In genomic region chr2:235092433-235092832, GRCh38 we compare ENCODE assay signal across 29 cellular contexts.
"Had no signal": no experiment of that assay in that cellular context is flagged by ENCODE, and none has a peak within 500 bp of the region (broad histone marks: within the 10 kb centered on the region; RNA-seq: fewer than 3 reads in every experiment).

No MANE protein-coding gene starts in this region.

- DNase-seq: activated CD4-positive, alpha-beta memory T cell treated with anti-CD3 and anti-CD28 coated beads, Interleukin-2, amount 10 ng/mL, durations not matched to agents 7 days and 5 days; activated CD4-positive, alpha-beta T cell treated with anti-CD3 and anti-CD28 coated beads for 36 hours; activated CD4-positive, alpha-beta T cell treated with anti-CD3 and anti-CD28 coated beads, Interleukin-2, amount 10 ng/mL, durations not matched to agents 24 days and 14 days; activated CD4-positive, CD25-positive, alpha-beta regulatory T cell; activated CD4-positive, CD25-positive, alpha-beta regulatory T cell treated with anti-CD3 and anti-CD28 coated beads, Interleukin-2, amount 50 U/mL, for 72 hours; activated gamma-delta T cell; activated naive CD4-positive, alpha-beta T cell; activated naive CD4-positive, alpha-beta T cell treated with anti-CD3 and anti-CD28 coated beads, Interleukin-2, amount 10 ng/mL, durations not matched to agents 7 days and 5 days; activated T-cell treated with anti-CD3 and anti-CD28 coated beads, Interleukin-2, amount 50 U/mL, for 1 hour; activated T-cell treated with anti-CD3 and anti-CD28 coated beads, Interleukin-2, amount 50 U/mL, for 48 hours; amniotic stem cell; anterior cingulate cortex; brain microvascular endothelial cell; dorsolateral prefrontal cortex; effector memory CD4-positive, alpha-beta T cell; endodermal cell; foreskin fibroblast; head of caudate nucleus; T-helper 1 cell; T-helper 2 cell had no signal

- H3K27ac ChIP-seq: brain microvascular endothelial cell, coronary artery, dorsolateral prefrontal cortex had no signal

- ATAC-seq: activated CD4-positive, alpha-beta T cell treated with anti-CD3 and anti-CD28 coated beads for 36 hours; activated naive CD4-positive, alpha-beta T cell treated with anti-CD3 and anti-CD28 coated beads, Interleukin-2, amount 50 U/mL, for 72 hours; esophagus mucosa had no signal

- FAIRE-seq: astrocyte, bronchial epithelial cell, frontal cortex had no signal

- H3K27me3 ChIP-seq: brain microvascular endothelial cell had no signal

- H3K27me3 Mint-ChIP-seq: activated CD4-positive, alpha-beta T cell treated with anti-CD3 and anti-CD28 coated beads, Interleukin-2, amount 10 ng/mL, durations not matched to agents 24 days and 14 days had no signal

- H3K27ac Mint-ChIP-seq: activated CD4-positive, alpha-beta memory T cell treated with anti-CD3 and anti-CD28 coated beads, Interleukin-2, amount 10 ng/mL, durations not matched to agents 7 days and 5 days; activated CD4-positive, alpha-beta T cell treated with anti-CD3 and anti-CD28 coated beads for 36 hours; activated CD4-positive, alpha-beta T cell treated with anti-CD3 and anti-CD28 coated beads, Interleukin-2, amount 10 ng/mL, durations not matched to agents 24 days and 14 days; activated naive CD4-positive, alpha-beta T cell treated with anti-CD3 and anti-CD28 coated beads, Interleukin-2, amount 10 ng/mL, durations not matched to agents 7 days and 5 days; activated naive CD4-positive, alpha-beta T cell treated with anti-CD3 and anti-CD28 coated beads, Interleukin-2, amount 50 U/mL, for 72 hours; activated T-helper 1 cell treated with anti-CD3 and anti-CD28 coated beads, Interleukin-12 subunit alpha, Interleukin-12 subunit beta, Interleukin-2, Interleukin-4 antibody, amounts not matched to agents 30 ng/mL and 10 ng/mL and 1 ng/mL, durations not matched to agents 14 hours and 24 hours and 36 hours; dendritic cell treated with granulocyte-macrophage colony-stimulating factor and Interleukin-4, amounts not matched to agents 40 ng/mL and 50 ng/mL, for 4 days; endodermal cell had no signal

- H3K9me3 Mint-ChIP-seq: activated CD4-positive, alpha-beta memory T cell treated with anti-CD3 and anti-CD28 coated beads, Interleukin-2, amount 10 ng/mL, durations not matched to agents 7 days and 5 days; activated CD4-positive, alpha-beta T cell treated with anti-CD3 and anti-CD28 coated beads, Interleukin-2, amount 10 ng/mL, durations not matched to agents 24 days and 14 days; activated naive CD4-positive, alpha-beta T cell treated with anti-CD3 and anti-CD28 coated beads, Interleukin-2, amount 10 ng/mL, durations not matched to agents 7 days and 5 days; activated naive CD4-positive, alpha-beta T cell treated with anti-CD3 and anti-CD28 coated beads, Interleukin-2, amount 50 U/mL, for 72 hours; activated T-helper 1 cell treated with anti-CD3 and anti-CD28 coated beads, Interleukin-12 subunit alpha, Interleukin-12 subunit beta, Interleukin-2, Interleukin-4 antibody, amounts not matched to agents 30 ng/mL and 10 ng/mL and 1 ng/mL, durations not matched to agents 14 hours and 24 hours and 36 hours; central memory CD8-positive, alpha-beta T cell; dendritic cell treated with granulocyte-macrophage colony-stimulating factor and Interleukin-4, amounts not matched to agents 40 ng/mL and 50 ng/mL, for 4 days; endodermal cell had no signal

- H3K36me3 ChIP-seq: brain microvascular endothelial cell had no signal

- H3K4me1 Mint-ChIP-seq: activated CD4-positive, alpha-beta memory T cell treated with anti-CD3 and anti-CD28 coated beads, Interleukin-2, amount 10 ng/mL, durations not matched to agents 7 days and 5 days; activated CD4-positive, alpha-beta T cell treated with anti-CD3 and anti-CD28 coated beads for 36 hours; activated CD4-positive, alpha-beta T cell treated with anti-CD3 and anti-CD28 coated beads, Interleukin-2, amount 10 ng/mL, durations not matched to agents 24 days and 14 days; activated naive CD4-positive, alpha-beta T cell treated with anti-CD3 and anti-CD28 coated beads, Interleukin-2, amount 10 ng/mL, durations not matched to agents 7 days and 5 days; central memory CD8-positive, alpha-beta T cell; endodermal cell had no signal

- H3K4me3 ChIP-seq: coronary artery, dorsolateral prefrontal cortex had no signal

- H3K36me3 Mint-ChIP-seq: activated naive CD4-positive, alpha-beta T cell treated with anti-CD3 and anti-CD28 coated beads, Interleukin-2, amount 10 ng/mL, durations not matched to agents 7 days and 5 days; activated naive CD4-positive, alpha-beta T cell treated with anti-CD3 and anti-CD28 coated beads, Interleukin-2, amount 50 U/mL, for 72 hours had no signal

- H3K4me3 Mint-ChIP-seq: activated CD4-positive, alpha-beta memory T cell treated with anti-CD3 and anti-CD28 coated beads, Interleukin-2, amount 10 ng/mL, durations not matched to agents 7 days and 5 days; activated CD4-positive, alpha-beta T cell treated with anti-CD3 and anti-CD28 coated beads for 36 hours; activated CD4-positive, alpha-beta T cell treated with anti-CD3 and anti-CD28 coated beads, Interleukin-2, amount 10 ng/mL, durations not matched to agents 24 days and 14 days; activated naive CD4-positive, alpha-beta T cell treated with anti-CD3 and anti-CD28 coated beads, Interleukin-2, amount 10 ng/mL, durations not matched to agents 7 days and 5 days; activated T-helper 1 cell treated with anti-CD3 and anti-CD28 coated beads, Interleukin-12 subunit alpha, Interleukin-12 subunit beta, Interleukin-2, Interleukin-4 antibody, amounts not matched to agents 30 ng/mL and 10 ng/mL and 1 ng/mL, durations not matched to agents 14 hours and 24 hours and 36 hours; central memory CD8-positive, alpha-beta T cell; dendritic cell treated with granulocyte-macrophage colony-stimulating factor and Interleukin-4, amounts not matched to agents 40 ng/mL and 50 ng/mL, for 4 days; endodermal cell had no signal
